ENCODE assay signal across 8 cellular contexts in genomic region chr15:50909044-50909342, GRCh38. TPM values are rescaled to one million over a fixed set of nuclear protein-coding genes. Genes with fewer than 3 reads are reported as not detected.
DNase-seq lines count a peak whose midpoint lies in the region; ATAC-seq and TF ChIP-seq lines count a peak whose summit lies in the region.

No MANE protein-coding gene starts in this region.

- no peaks in the 10 kb centered on the region for H3K9me3 Mint-ChIP-seq in activated CD4-positive, alpha-beta memory T cell treated with anti-CD3 and anti-CD28 coated beads for 36 hours
- no peaks in the 10 kb centered on the region for H3K9me3 Mint-ChIP-seq in stimulated activated naive B cell treated with anti-CD40 and anti-IgM and Interleukin-4, amounts not matched to agents 10 μg/mL and 1 μg/mL and 100 μg/mL, for 72 hours

- peak; percentile 4 for DNase-seq in H4 (ENCODE audit: low spot score)
- no peak for DNase-seq in activated CD4-positive, alpha-beta memory T cell treated with anti-CD3 and anti-CD28 coated beads for 36 hours
- no peak for DNase-seq in stimulated activated naive B cell treated with anti-CD40 and anti-IgM and Interleukin-4, amounts not matched to agents 10 μg/mL and 1 μg/mL and 100 μg/mL, for 72 hours
- DNase-seq in NCI-H1930 (lab: John Stamatoyannopoulos, UW) = no peak
- DNase-seq in stimulated activated naive CD4-positive, alpha-beta T cell treated with Interleukin-2 at 50 U/mL for 16 hours (lab: John Stamatoyannopoulos, UW) = no peak

- peak overlapping the region; percentile 91 for H3K4me3 ChIP-seq in iPS-11a (ENCODE audit: low read depth, low read length)

- TF ChIP-seq CTCF in 22Rv1 (IDR thresholded peaks at IDR 0.05) = no peak

- intact Hi-C loops in activated CD4-positive, alpha-beta memory T cell treated with anti-CD3 and anti-CD28 coated beads for 36 hours (cut with micrococcal nuclease) = loop anchor here (5.0 to 10.0 kb wide), 6 partner anchors 422 to 1754 kb away; partner anchors contain the start of genes COPS2, DTWD1, FAM227B and LYSMD2

- H3K4me3 Mint-ChIP-seq in activated CD4-positive, alpha-beta memory T cell treated with anti-CD3 and anti-CD28 coated beads for 36 hours = peak overlapping the region; percentile 93
- peak overlapping the region; percentile 93 to 96 for H3K4me3 Mint-ChIP-seq in stimulated activated naive B cell treated with anti-CD40 and anti-IgM and Interleukin-4, amounts not matched to agents 10 μg/mL and 1 μg/mL and 100 μg/mL, for 72 hours

- H3K4me1 Mint-ChIP-seq in activated CD4-positive, alpha-beta memory T cell treated with anti-CD3 and anti-CD28 coated beads for 36 hours (ENCODE audit: low read depth) = peaks cover 22% of the 10 kb centered on the region
- peaks cover 12 to 39% of the 10 kb centered on the region in 2 donors for H3K4me1 Mint-ChIP-seq in stimulated activated naive B cell treated with anti-CD40 and anti-IgM and Interleukin-4, amounts not matched to agents 10 μg/mL and 1 μg/mL and 100 μg/mL, for 72 hours

- H3K27me3 Mint-ChIP-seq in activated CD4-positive, alpha-beta memory T cell treated with anti-CD3 and anti-CD28 coated beads for 36 hours = no peaks in the 10 kb centered on the region
- no peaks in the 10 kb centered on the region for H3K27me3 Mint-ChIP-seq in stimulated activated naive B cell treated with anti-CD40 and anti-IgM and Interleukin-4, amounts not matched to agents 10 μg/mL and 1 μg/mL and 100 μg/mL, for 72 hours

- ATAC-seq in stimulated activated naive B cell treated with anti-CD40 and anti-IgM and Interleukin-4, amounts not matched to agents 10 μg/mL and 1 μg/mL and 100 μg/mL, for 72 hours (replicated peaks) = no peak
- ATAC-seq in HG02973 (IDR thresholded peaks at IDR 0.05; ENCODE audit: unreplicated experiment) = no peak

- CTCF ChIA-PET in activated CD4-positive, alpha-beta memory T cell treated with anti-CD3 and anti-CD28 coated beads for 36 hours (lab: Charles Lee) = interaction anchor here (0.7 to 2.0 kb wide), 9 partner anchors 11 to 555 kb away, joined by 3 to 11 read pairs (median 4); no protein-coding TSS in a partner anchor

- peak overlapping the region; percentile 98 for H3K27ac Mint-ChIP-seq in activated CD4-positive, alpha-beta memory T cell treated with anti-CD3 and anti-CD28 coated beads for 36 hours
- peak overlapping the region; percentile 99 for H3K27ac Mint-ChIP-seq in stimulated activated naive B cell treated with anti-CD40 and anti-IgM and Interleukin-4, amounts not matched to agents 10 μg/mL and 1 μg/mL and 100 μg/mL, for 72 hours

- H3K27ac ChIP-seq in 22Rv1 = peak overlapping the region; percentile 74

- POLR2A ChIA-PET in activated CD4-positive, alpha-beta memory T cell treated with anti-CD3 and anti-CD28 coated beads for 36 hours (lab: Charles Lee) = interaction anchor here (0.6 to 1.2 kb wide), 7 partner anchors 24 to 1753 kb away, joined by 3 to 6 read pairs (median 4); partner anchors contain the start of gene TRPM7

- peaks cover 14% of the 10 kb centered on the region for H3K36me3 Mint-ChIP-seq in activated CD4-positive, alpha-beta memory T cell treated with anti-CD3 and anti-CD28 coated beads for 36 hours
- H3K36me3 Mint-ChIP-seq in stimulated activated naive B cell treated with anti-CD40 and anti-IgM and Interleukin-4, amounts not matched to agents 10 μg/mL and 1 μg/mL and 100 μg/mL, for 72 hours = peaks cover 8% of the 10 kb centered on the region in 2 donors

RNA-seq across cellular contexts. Expression of gene AP4E1, which starts 0.5 kb away (rescaled TPM):
- 4.5 and 6.0 TPM in 2 replicates for total RNA-seq in H4 (2014; rRNA removed; shearing (Covaris generic))
- 10 to 100 TPM; 12.0 to 12.7 TPM for total RNA-seq in activated CD4-positive, alpha-beta memory T cell treated with anti-CD3 and anti-CD28 coated beads for 36 hours
